ENCODE assay signal across 17 cellular contexts in the genomic region with DNA sequence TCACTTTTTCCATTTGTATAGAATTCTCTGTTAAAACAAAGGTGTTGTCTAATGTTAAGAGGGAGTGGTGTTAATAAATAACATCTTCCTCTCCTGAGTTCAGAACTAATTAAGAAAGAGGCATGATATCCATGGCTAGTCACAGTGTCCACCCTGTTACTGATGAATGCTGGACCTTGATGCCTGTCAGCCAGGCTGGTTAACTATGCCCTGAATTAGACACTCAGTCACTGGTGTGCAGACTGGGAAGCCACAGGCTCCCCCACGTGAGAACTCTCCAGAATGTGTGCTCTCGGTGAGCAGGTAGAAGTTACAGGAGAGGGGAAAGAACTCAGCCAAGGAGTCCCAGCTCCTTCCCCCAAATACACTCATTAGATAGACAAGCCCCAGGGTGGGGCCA. TPM values are rescaled to one million over a fixed set of nuclear protein-coding genes. Genes with fewer than 3 reads are reported as not detected.
"Had no signal": no experiment of that assay in that cellular context is flagged by ENCODE, and none has a peak within 500 bp of the region (broad histone marks: within the 10 kb centered on the region; RNA-seq: fewer than 3 reads in every experiment).

No MANE protein-coding gene starts in this region.

- H3K27ac Mint-ChIP-seq: activated naive CD4-positive, alpha-beta T cell treated with anti-CD3 and anti-CD28 coated beads, Interleukin-2, amount 10 ng/mL, durations not matched to agents 7 days and 5 days; activated T-helper 2 cell treated with anti-CD3 and anti-CD28 coated beads, Interferon-gamma antibody, Interleukin-2, Interleukin-4, amounts not matched to agents 10 μg/mL and 5 μg/mL and 100 μg/mL, durations not matched to agents 14 hours and 24 hours and 36 hours; effector memory CD8-positive, alpha-beta T cell; naive thymus-derived CD8-positive, alpha-beta T cell; T-helper 1 cell treated with Interleukin-12 subunit alpha and Interleukin-12 subunit beta and Interleukin-4 antibody, amounts not matched to agents 30 μg/mL and 1 μg/mL, for 36 hours had no signal

- H3K9me3 Mint-ChIP-seq: activated naive CD4-positive, alpha-beta T cell treated with anti-CD3 and anti-CD28 coated beads, Interleukin-2, amount 10 ng/mL, durations not matched to agents 7 days and 5 days; activated T-helper 2 cell treated with anti-CD3 and anti-CD28 coated beads, Interferon-gamma antibody, Interleukin-2, Interleukin-4, amounts not matched to agents 10 μg/mL and 5 μg/mL and 100 μg/mL, durations not matched to agents 14 hours and 24 hours and 36 hours; effector memory CD8-positive, alpha-beta T cell; T-helper 1 cell treated with Interleukin-12 subunit alpha and Interleukin-12 subunit beta and Interleukin-4 antibody, amounts not matched to agents 30 μg/mL and 1 μg/mL, for 36 hours had no signal

- H3K4me3 Mint-ChIP-seq: activated naive CD4-positive, alpha-beta T cell treated with anti-CD3 and anti-CD28 coated beads, Interleukin-2, amount 10 ng/mL, durations not matched to agents 7 days and 5 days; effector memory CD8-positive, alpha-beta T cell; naive thymus-derived CD8-positive, alpha-beta T cell; T-helper 1 cell treated with Interleukin-12 subunit alpha and Interleukin-12 subunit beta and Interleukin-4 antibody, amounts not matched to agents 30 μg/mL and 1 μg/mL, for 36 hours had no signal

- H3K27me3 ChIP-seq: body of pancreas, gastroesophageal sphincter had no signal

- DNase-seq: activated naive CD4-positive, alpha-beta T cell treated with anti-CD3 and anti-CD28 coated beads, Interleukin-2, amount 10 ng/mL, durations not matched to agents 7 days and 5 days; body of pancreas; central memory CD4-positive, alpha-beta T cell; effector memory CD8-positive, alpha-beta T cell; mucosa of descending colon; naive thymus-derived CD8-positive, alpha-beta T cell; occipital lobe had no signal

- H3K4me1 Mint-ChIP-seq: activated naive CD4-positive, alpha-beta T cell treated with anti-CD3 and anti-CD28 coated beads, Interleukin-2, amount 10 ng/mL, durations not matched to agents 7 days and 5 days; naive thymus-derived CD8-positive, alpha-beta T cell had no signal

- H3K36me3 ChIP-seq: gastroesophageal sphincter had no signal

- H3K4me3 ChIP-seq: body of pancreas, gastroesophageal sphincter, lung, mucosa of descending colon, skin epidermis had no signal

- ATAC-seq: body of pancreas; effector memory CD8-positive, alpha-beta T cell; gastroesophageal sphincter; mucosa of descending colon; naive thymus-derived CD8-positive, alpha-beta T cell; SK-N-SH treated with all-trans-retinoic acid at 6 μM for 48 hours had no signal

- H3K9me3 ChIP-seq: body of pancreas, gastroesophageal sphincter, mucosa of descending colon had no signal

- H3K4me1 ChIP-seq: gastroesophageal sphincter had no signal

- H3K27ac ChIP-seq: body of pancreas, epithelial cell of prostate, gastroesophageal sphincter, skin epidermis had no signal

- H3K27me3 Mint-ChIP-seq: activated naive CD4-positive, alpha-beta T cell treated with anti-CD3 and anti-CD28 coated beads, Interleukin-2, amount 10 ng/mL, durations not matched to agents 7 days and 5 days had no signal

- H3K36me3 Mint-ChIP-seq: activated naive CD4-positive, alpha-beta T cell treated with anti-CD3 and anti-CD28 coated beads, Interleukin-2, amount 10 ng/mL, durations not matched to agents 7 days and 5 days had no signal

RNA-seq across cellular contexts. Expression of gene RNF113B, which starts 56.1 kb away (rescaled TPM):
- total RNA-seq: activated T-helper 2 cell treated with anti-CD3 and anti-CD28 coated beads, Interferon-gamma antibody, Interleukin-2, Interleukin-4, amounts not matched to agents 10 μg/mL and 5 μg/mL and 100 μg/mL, durations not matched to agents 14 hours and 24 hours and 36 hours; body of pancreas; gastroesophageal sphincter; kidney epithelial cell; lung; mucosa of descending colon; naive thymus-derived CD8-positive, alpha-beta T cell; occipital lobe had no signal
- polyA plus RNA-seq: adipose tissue; lung; naive thymus-derived CD8-positive, alpha-beta T cell; thymus had no signal
